In the genomic region with DNA sequence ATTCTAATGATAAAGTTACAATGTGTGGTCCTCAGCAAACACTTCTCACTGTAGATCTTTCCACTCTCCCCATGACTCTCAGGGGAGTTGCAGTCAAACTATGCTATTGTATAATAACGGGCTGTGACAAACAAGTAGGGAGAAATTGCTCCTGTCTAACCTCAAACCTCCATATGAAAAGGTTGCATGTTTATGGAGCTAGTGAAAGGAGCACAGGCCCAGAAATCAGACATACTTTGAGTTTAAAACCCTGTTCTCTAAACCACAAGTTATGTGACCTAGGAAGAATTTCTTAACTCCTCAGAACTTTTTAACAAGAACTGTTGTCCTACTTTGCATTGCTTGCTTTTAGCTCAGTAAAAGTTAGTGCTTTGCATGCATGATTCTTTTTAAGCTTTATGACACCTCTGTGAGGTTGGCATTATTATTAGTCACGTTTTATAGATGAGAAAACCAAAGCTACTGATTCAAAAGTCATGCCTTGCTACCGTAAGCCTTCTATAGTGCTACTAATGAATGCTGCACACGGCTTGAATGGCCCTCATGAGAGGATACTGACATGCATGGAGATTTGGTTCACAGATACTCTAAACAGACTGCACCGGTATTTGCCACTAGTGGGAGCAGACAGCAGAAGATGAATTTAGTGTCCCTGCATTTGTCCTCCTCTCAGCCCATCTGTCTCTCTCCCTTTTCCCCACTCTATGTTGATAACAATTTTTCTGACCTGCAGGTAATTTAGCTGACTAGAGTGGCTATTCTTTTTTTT, we compare ENCODE assay signal across 10 cellular contexts.
A peak's percentile ranks its signal among the peaks of the same experiment; 100 is the strongest.
DNase-seq lines count a peak whose midpoint lies in the region; ATAC-seq, FAIRE-seq and TF ChIP-seq lines count a peak whose summit lies in the region.
"Had no signal": no experiment of that assay in that cellular context is flagged by ENCODE, and none has a peak within 500 bp of the region (broad histone marks: within the 10 kb centered on the region; RNA-seq: fewer than 3 reads in every experiment).

No MANE protein-coding gene starts in this region.

- CTCF ChIA-PET in activated naive CD4-positive, alpha-beta T cell treated with anti-CD3 and anti-CD28 coated beads, Interleukin-2, amount 10 ng/mL, durations not matched to agents 7 days and 5 days (lab: Charles Lee) = interaction anchor here (0.6 to 1.6 kb wide), 5 partner anchors 84 to 329 kb away, joined by 3 to 6 read pairs (median 4); no protein-coding TSS in a partner anchor

- H3K27me3 Mint-ChIP-seq in astrocyte (ENCODE audit: low read depth, unreplicated experiment) (no peaks in the 10 kb centered on the region), memory B cell (no peaks in the 10 kb centered on the region)
- peaks cover 3% of the 10 kb centered on the region for H3K27me3 Mint-ChIP-seq in activated naive CD4-positive, alpha-beta T cell treated with anti-CD3 and anti-CD28 coated beads, Interleukin-2, amount 10 ng/mL, durations not matched to agents 7 days and 5 days

- H3K36me3 ChIP-seq in astrocyte (ENCODE audit: insufficient read depth, low read length) = no peaks in the 10 kb centered on the region
- H3K36me3 ChIP-seq: breast epithelium had no signal

- TF ChIP-seq CTCF in HFF-Myc (IDR thresholded peaks at IDR 0.05; ENCODE audit: low read depth, low read length, missing control alignments) (peak; percentile 11), astrocyte (IDR thresholded peaks at IDR 0.05; ENCODE audit: insufficient read depth, low read depth, low read length) (no peak)

- no peak overlapping the region for H3K4me2 ChIP-seq in astrocyte (ENCODE audit: low read length)
- H3K4me2 ChIP-seq: GM23338 had no signal

- peaks cover 13% of the 10 kb centered on the region for H3K4me1 Mint-ChIP-seq in astrocyte (ENCODE audit: low read depth, unreplicated experiment)
- peaks cover 4% of the 10 kb centered on the region for H3K4me1 Mint-ChIP-seq in memory B cell
- no peaks in the 10 kb centered on the region for H3K4me1 Mint-ChIP-seq in activated naive CD4-positive, alpha-beta T cell treated with anti-CD3 and anti-CD28 coated beads, Interleukin-2, amount 10 ng/mL, durations not matched to agents 7 days and 5 days
- H3K4me1 Mint-ChIP-seq: GM23338 had no signal

- H3K79me2 ChIP-seq in astrocyte (ENCODE audit: insufficient read depth, low read length) = no peaks in the 10 kb centered on the region

- H3K9ac ChIP-seq in astrocyte (ENCODE audit: low read length) = no peak overlapping the region

- H3K27ac Mint-ChIP-seq in astrocyte (ENCODE audit: unreplicated experiment) (peak overlapping the region; percentile 75), memory B cell (no peak overlapping the region)
- H3K27ac Mint-ChIP-seq in activated naive CD4-positive, alpha-beta T cell treated with anti-CD3 and anti-CD28 coated beads, Interleukin-2, amount 10 ng/mL, durations not matched to agents 7 days and 5 days = no peak overlapping the region
- H3K27ac Mint-ChIP-seq: GM23338 had no signal

- H3K4me3 ChIP-seq in HFF-Myc (replicated peaks; ENCODE audit: low read depth, low read length) (no peak overlapping the region), astrocyte (ENCODE audit: insufficient read depth, low read depth, low read length) (no peak overlapping the region)
- H3K4me3 ChIP-seq: breast epithelium, GM23338 had no signal

- peak; percentile 34 for FAIRE-seq in astrocyte (lab: Jason Lieb, UNC)

- H3K9me3 ChIP-seq in astrocyte (ENCODE audit: insufficient read depth, low read depth, low read length) = no peaks in the 10 kb centered on the region

- DNase-seq in GM04503 (ENCODE audit: low read depth) = peak; percentile 8
- no peak for DNase-seq in HFF-Myc (ENCODE audit: extremely low read depth, low read depth)
- peak; percentile 21 for DNase-seq in astrocyte (ENCODE audit: low read depth)
- no peak for DNase-seq in memory B cell (ENCODE audit: low spot score in 2 of 2)
- no peak for DNase-seq in SKM-1 treated with dmso at 0.1 percent for 144 hours (lab: John Stamatoyannopoulos, UW; ENCODE audit: unreplicated experiment)
- no peak for DNase-seq in GM19238 (ENCODE audit: insufficient read length, low spot score)
- no peak for DNase-seq in activated naive CD4-positive, alpha-beta T cell treated with anti-CD3 and anti-CD28 coated beads, Interleukin-2, amount 10 ng/mL, durations not matched to agents 7 days and 5 days

- no peaks in the 10 kb centered on the region for H3K4me1 ChIP-seq in astrocyte (ENCODE audit: insufficient read depth, low read length)
- H3K4me1 ChIP-seq: breast epithelium had no signal

- H3K9me3 Mint-ChIP-seq in astrocyte (ENCODE audit: unreplicated experiment) = peaks cover 5% of the 10 kb centered on the region
- H3K9me3 Mint-ChIP-seq in memory B cell = peaks cover 9% of the 10 kb centered on the region
- H3K9me3 Mint-ChIP-seq in activated naive CD4-positive, alpha-beta T cell treated with anti-CD3 and anti-CD28 coated beads, Interleukin-2, amount 10 ng/mL, durations not matched to agents 7 days and 5 days = peaks cover 8% of the 10 kb centered on the region

- no peaks in the 10 kb centered on the region for H3K27me3 ChIP-seq in astrocyte (ENCODE audit: insufficient read depth, low read length)
- H3K27me3 ChIP-seq: breast epithelium had no signal

- H4K20me1 ChIP-seq in astrocyte (ENCODE audit: insufficient read depth, low read length) = no peaks in the 10 kb centered on the region

- no peak overlapping the region for H2AFZ ChIP-seq in astrocyte (ENCODE audit: low read depth, low read length)
- H2AFZ ChIP-seq: GM23338 had no signal

- H3K36me3 Mint-ChIP-seq in astrocyte (ENCODE audit: low read depth, unreplicated experiment) (no peaks in the 10 kb centered on the region), memory B cell (peaks cover 9% of the 10 kb centered on the region)
- H3K36me3 Mint-ChIP-seq in activated naive CD4-positive, alpha-beta T cell treated with anti-CD3 and anti-CD28 coated beads, Interleukin-2, amount 10 ng/mL, durations not matched to agents 7 days and 5 days = no peaks in the 10 kb centered on the region

- peak; percentile 53 for ATAC-seq in memory B cell (ENCODE audit: low read depth)
- no peak for ATAC-seq in HG02763 (IDR thresholded peaks at IDR 0.05; ENCODE audit: unreplicated experiment)
- ATAC-seq: GM23338 had no signal

- H3K27ac ChIP-seq in astrocyte (ENCODE audit: low read depth, low read length) = no peak overlapping the region
- H3K27ac ChIP-seq: breast epithelium had no signal

- H3K4me3 Mint-ChIP-seq in astrocyte (ENCODE audit: unreplicated experiment) = no peak overlapping the region
- no peak overlapping the region for H3K4me3 Mint-ChIP-seq in memory B cell
- H3K4me3 Mint-ChIP-seq in activated naive CD4-positive, alpha-beta T cell treated with anti-CD3 and anti-CD28 coated beads, Interleukin-2, amount 10 ng/mL, durations not matched to agents 7 days and 5 days = no peak overlapping the region
- H3K4me3 Mint-ChIP-seq: GM23338 had no signal

Comparison
In these comparisons a context has a peak if more than half of its experiments do, and no peak if none do; other contexts are left out.
1. DNase-seq: peak in GM04503 (single experiment) and astrocyte (single experiment); none in HFF-Myc (single experiment), memory B cell (0 of 2), SKM-1 treated with dmso at 0.1 percent for 144 hours (single experiment), GM19238 (single experiment) and activated naive CD4-positive, alpha-beta T cell treated with anti-CD3 and anti-CD28 coated beads, Interleukin-2, amount 10 ng/mL, durations not matched to agents 7 days and 5 days (single experiment).